Comparison of ENCODE assay signal across 8 cellular contexts in the genomic region with DNA sequence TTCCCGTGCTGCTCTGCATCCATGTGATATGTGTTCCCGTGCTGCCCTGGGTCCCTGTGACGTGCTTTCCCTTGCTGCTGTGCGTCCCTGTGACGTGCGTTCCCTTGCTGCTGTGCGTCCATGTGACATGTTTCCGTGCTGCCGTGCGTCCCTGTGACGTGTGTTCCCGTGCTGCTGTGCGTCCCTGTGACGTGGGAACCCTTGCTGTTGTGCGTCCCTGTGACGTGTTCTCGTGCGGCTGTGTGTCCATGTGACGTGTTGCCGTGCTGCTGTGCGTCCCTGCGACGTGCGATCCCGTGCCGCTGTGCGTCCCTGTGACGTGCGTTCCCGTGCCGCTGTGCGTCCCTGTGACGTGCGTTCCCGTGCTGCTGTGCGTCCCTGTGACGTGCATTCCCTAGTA.
"Had no signal": no experiment of that assay in that cellular context is flagged by ENCODE, and none has a peak within 500 bp of the region (broad histone marks: within the 10 kb centered on the region; RNA-seq: fewer than 3 reads in every experiment).

No MANE protein-coding gene starts in this region.

- H3K9me3 Mint-ChIP-seq: activated CD4-positive, alpha-beta memory T cell treated with anti-CD3 and anti-CD28 coated beads, Interleukin-2, amount 10 ng/mL, durations not matched to agents 7 days and 5 days had no signal

- ATAC-seq: gastrocnemius medialis, left lung had no signal

- H3K27me3 Mint-ChIP-seq: activated CD4-positive, alpha-beta memory T cell treated with anti-CD3 and anti-CD28 coated beads, Interleukin-2, amount 10 ng/mL, durations not matched to agents 7 days and 5 days had no signal

- H3K27ac Mint-ChIP-seq: activated CD4-positive, alpha-beta memory T cell treated with anti-CD3 and anti-CD28 coated beads, Interleukin-2, amount 10 ng/mL, durations not matched to agents 7 days and 5 days had no signal

- DNase-seq: activated CD4-positive, alpha-beta memory T cell treated with anti-CD3 and anti-CD28 coated beads, Interleukin-2, amount 10 ng/mL, durations not matched to agents 7 days and 5 days; effector CD8-positive, alpha-beta T cell; gastrocnemius medialis; islet precursor cell; small intestine; substantia nigra; transverse colon had no signal

- H3K4me3 Mint-ChIP-seq: activated CD4-positive, alpha-beta memory T cell treated with anti-CD3 and anti-CD28 coated beads, Interleukin-2, amount 10 ng/mL, durations not matched to agents 7 days and 5 days had no signal
